In the genomic region with DNA sequence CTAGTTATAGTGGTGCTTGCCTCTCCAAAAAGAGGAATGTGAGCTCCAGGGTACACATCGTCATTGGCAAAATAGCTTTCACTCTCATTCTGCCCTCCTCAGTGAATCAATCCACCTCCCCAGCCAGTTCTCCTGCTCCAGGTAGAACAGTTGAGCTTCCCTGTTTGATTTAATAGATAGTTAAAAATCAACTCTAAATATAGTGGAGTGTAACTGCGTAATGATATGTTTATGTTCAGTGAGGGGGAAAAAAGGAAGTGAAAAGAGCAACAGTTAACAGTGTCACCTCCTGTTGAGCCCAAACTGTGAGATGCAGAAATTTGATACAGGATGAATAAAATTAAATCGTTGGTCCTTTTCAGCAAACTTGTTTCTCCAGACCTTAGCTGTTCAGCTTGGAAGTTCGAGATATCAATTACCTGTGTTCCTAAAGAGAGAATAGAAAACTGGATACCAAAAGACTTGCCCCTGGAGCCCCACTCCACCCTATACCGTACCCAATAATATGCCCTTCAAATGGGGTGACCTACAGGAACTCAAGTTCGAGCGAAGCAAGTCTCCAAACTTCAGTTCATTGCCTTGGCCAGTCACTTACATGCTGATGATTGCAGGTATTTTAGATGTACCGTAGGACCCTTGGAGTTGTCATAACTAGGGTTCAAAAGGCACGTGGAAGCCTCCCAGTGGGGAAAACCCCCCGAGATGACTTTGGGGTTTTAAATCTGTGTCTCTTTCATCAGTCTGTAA, we compare ENCODE assay signal across 1 cellular context.
TF ChIP-seq lines count a peak whose summit lies in the region.

No MANE protein-coding gene starts in this region.

TF ChIP-seq in WTC11, 78 proteins besides CTCF, POLR2A, EP300 and RAD21 (continued from another document):
- TF ChIP-seq NR3C1 (CRISPR knock-in tag; conservative IDR thresholded peaks at IDR 0.05; ENCODE audit: low read depth) (no peak), NR2C2 (CRISPR knock-in tag; IDR thresholded peaks at IDR 0.05) (no peak)
